Comparison of ENCODE assay signal across 21 cellular contexts in genomic region chr14:69491226-69491625, GRCh38. TPM values are rescaled to one million over a fixed set of nuclear protein-coding genes. Genes with fewer than 3 reads are reported as not detected.
DNase-seq lines count a peak whose midpoint lies in the region; ATAC-seq, FAIRE-seq and TF ChIP-seq lines count a peak whose summit lies in the region.
"Had no signal": no experiment of that assay in that cellular context is flagged by ENCODE, and none has a peak within 500 bp of the region (broad histone marks: within the 10 kb centered on the region; RNA-seq: fewer than 3 reads in every experiment).

No MANE protein-coding gene starts in this region.

- no peak for ATAC-seq in left cardiac atrium
- no peak for ATAC-seq in upper lobe of right lung
- ATAC-seq: A549, GM23338 had no signal

- H3K4me3 ChIP-seq in bronchial epithelial cell (ENCODE audit: low read depth, low read length) (no peak overlapping the region), upper lobe of right lung (no peak overlapping the region)
- H3K4me3 ChIP-seq: A549, GM23338, HAP-1 had no signal

- H3K27me3 ChIP-seq in bronchial epithelial cell (ENCODE audit: control insufficient read depth, insufficient read depth, low read length) (peaks cover 9% of the 10 kb centered on the region), upper lobe of right lung (peaks cover 13% of the 10 kb centered on the region)

- intact Hi-C loops in cardiac septum (cut with DNase I) (no loop called here), left cardiac atrium (cut with DNase I) (no loop called here), upper lobe of right lung (cut with DNase I) (no loop called here)

- peak; percentile 32 for FAIRE-seq in bronchial epithelial cell (lab: Jason Lieb, UNC)
- FAIRE-seq: A549, GM12891, GM18507 had no signal

- H3K9me3 ChIP-seq in upper lobe of right lung: no peaks in the 10 kb centered on the region
- H3K9me3 ChIP-seq: A549, HAP-1 had no signal

- H3K4me1 ChIP-seq in upper lobe of right lung: no peaks in the 10 kb centered on the region
- H3K4me1 ChIP-seq: A549, HAP-1 had no signal

- H3K36me3 ChIP-seq in bronchial epithelial cell (ENCODE audit: control insufficient read depth, insufficient read depth, low read length) (no peaks in the 10 kb centered on the region), upper lobe of right lung (no peaks in the 10 kb centered on the region)
- H3K36me3 ChIP-seq: HAP-1 had no signal

- no peak overlapping the region for H3K27ac ChIP-seq in upper lobe of right lung
- H3K27ac ChIP-seq: A549 had no signal

- peak; percentile 66 for DNase-seq in cardiac septum (ENCODE audit: low spot score)
- DNase-seq in left cardiac atrium: no peak
- no peak for DNase-seq in bronchial epithelial cell (ENCODE audit: low read depth)
- DNase-seq in upper lobe of right lung: peak; percentile 1
- no peak for DNase-seq in MV-4-11 (lab: John Stamatoyannopoulos, UW)
- DNase-seq in effector CD8-positive, alpha-beta T cell (lab: John Stamatoyannopoulos, UW): no peak
- DNase-seq: 8988T; ACHN; C1 segment of cervical spinal cord; Calu3; CD4-positive, alpha-beta memory T cell; COR-L47; DMS53; DMS79 treated with DMSO at 0.1 percent for 48 hours; GF-D8 had no signal

- TF ChIP-seq CTCF in bronchial epithelial cell (IDR thresholded peaks at IDR 0.05; ENCODE audit: insufficient read depth, low read length, severe bottlenecking) (no peak), upper lobe of right lung (IDR thresholded peaks at IDR 0.05) (no peak)

RNA-seq across cellular contexts. Expression of gene PLEKHD1, which starts 6.7 kb away (rescaled TPM):
- total RNA-seq in cardiac septum (0.13 TPM), left cardiac atrium (under 1 TPM; 0.15 to 0.24 TPM), bronchial epithelial cell (0.26 TPM in 1 of 2 replicates, not detected in the other), upper lobe of right lung (0.41 TPM)
- total RNA-seq: H4 had no signal

Comparison
In these comparisons a context has a peak if more than half of its experiments do, and no peak if none do; other contexts are left out.
1. DNase-seq: peak in cardiac septum (single experiment) and upper lobe of right lung (single experiment); none in left cardiac atrium (single experiment), bronchial epithelial cell (single experiment), MV-4-11 (single experiment) and effector CD8-positive, alpha-beta T cell (single experiment).